ENCODE assay signal across 8 cellular contexts in the genomic region with DNA sequence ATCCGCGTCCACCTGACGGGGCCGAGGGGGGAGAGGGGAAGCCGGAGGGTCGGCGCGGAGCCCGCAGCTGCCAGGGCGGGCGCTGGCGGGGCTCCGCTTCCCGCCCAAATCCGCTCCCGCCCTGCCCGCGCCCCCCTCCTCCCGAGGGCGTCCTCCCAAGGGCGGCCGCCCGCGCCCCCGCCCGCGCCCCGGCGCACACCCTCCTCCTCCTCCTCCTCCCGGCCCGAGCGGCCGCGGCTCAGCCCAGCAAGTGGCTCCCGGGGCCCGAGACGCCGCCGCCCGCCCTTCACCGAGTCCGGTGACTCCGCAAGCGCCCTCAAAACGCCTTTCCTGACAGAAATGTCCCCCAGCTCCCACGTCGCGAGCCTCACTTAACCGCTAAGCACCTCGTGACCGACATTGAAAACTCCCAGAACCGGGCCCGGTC. TPM values are rescaled to one million over a fixed set of nuclear protein-coding genes. Genes with fewer than 3 reads are reported as not detected.
DNase-seq lines count a peak whose midpoint lies in the region; ATAC-seq and TF ChIP-seq lines count a peak whose summit lies in the region.

No MANE protein-coding gene starts in this region.

- ATAC-seq in GM19023 (IDR thresholded peaks at IDR 0.05; ENCODE audit: unreplicated experiment): peak; percentile 6

- H3K4me1 Mint-ChIP-seq in neural crest cell: peaks cover 47% of the 10 kb centered on the region

- H3K27ac ChIP-seq in tibial artery: peak overlapping the region; percentile 100

- intact Hi-C loops in tibial artery (cut with DNase I; ENCODE audit: low total_unique reads): loop anchor here (2.0 to 10.0 kb wide), 2 partner anchors 37 to 171 kb away; partner anchors contain the start of gene SAP30

- H3K36me3 Mint-ChIP-seq in neural crest cell (ENCODE audit: low read depth): peaks cover 30% of the 10 kb centered on the region

- H3K9me3 Mint-ChIP-seq in neural crest cell: no peaks in the 10 kb centered on the region

- TF ChIP-seq CTCF in LNCaP clone FGC (IDR thresholded peaks at IDR 0.05; ENCODE audit: control insufficient read depth, extremely low read depth, insufficient read depth) (no peak), fibroblast of the aortic adventitia (IDR thresholded peaks at IDR 0.05; ENCODE audit: insufficient read depth, low read length) (no peak), neural crest cell (conservative IDR thresholded peaks at IDR 0.05) (no peak), tibial artery (IDR thresholded peaks at IDR 0.05) (no peak)

- peaks cover 26 to 33% (median 27%) of the 10 kb centered on the region in 3 donors for H3K36me3 ChIP-seq in tibial artery

- peak overlapping the region; percentile 98 for H3K27ac Mint-ChIP-seq in neural crest cell (ENCODE audit: unreplicated experiment)

- peak overlapping the region; percentile 100 for H3K4me3 Mint-ChIP-seq in neural crest cell

- no peaks in the 10 kb centered on the region for H3K27me3 ChIP-seq in tibial artery

- H3K4me3 ChIP-seq in LNCaP clone FGC (ENCODE audit: low read depth, low read length) (peak overlapping the region; percentile 99), fibroblast of the aortic adventitia (ENCODE audit: low read depth, low read length) (peak overlapping the region; percentile 94), tibial artery (peak overlapping the region; percentile 92 to 98)

- no peaks in the 10 kb centered on the region for H3K9me3 ChIP-seq in tibial artery

- peaks cover 0 to 32% (median 17%) of the 10 kb centered on the region in 4 donors for H3K4me1 ChIP-seq in tibial artery

- peak; percentile 14 for DNase-seq in AG08395 (ENCODE audit: low spot score)
- no peak for DNase-seq in LNCaP clone FGC (ENCODE audit: low read depth)
- peak; percentile 21 to 33 for DNase-seq in activated T-helper 1 cell treated with anti-CD3 and anti-CD28 coated beads, Interleukin-2, amount 50 U/mL, for 16 hours (ENCODE audit: low read depth in 1 of 2, low spot score in 1 of 2)
- no peak for DNase-seq in fibroblast of the aortic adventitia (ENCODE audit: low read depth)
- no peak for DNase-seq in neural crest cell (ENCODE audit: low read depth, low spot score)
- DNase-seq in tibial artery: peak; percentile 56 to 85
- no peak for DNase-seq in NCI-H187 treated with DMSO at 0.1 percent for 48 hours (lab: John Stamatoyannopoulos, UW)

- H3K27me3 Mint-ChIP-seq in neural crest cell (ENCODE audit: low read depth): peaks cover 5% of the 10 kb centered on the region

RNA-seq across cellular contexts. Expression of gene HMGB2, which starts 0.5 kb away (rescaled TPM):
- 23.5 and 113 TPM in 2 replicates for total RNA-seq in fibroblast of the aortic adventitia (ENCODE audit: low replicate concordance)
- 274 and 281 TPM in 2 replicates for total RNA-seq in neural crest cell

RNA-seq across cellular contexts. Expression of gene SAP30, which starts 37.1 kb away (rescaled TPM):
- total RNA-seq in fibroblast of the aortic adventitia (ENCODE audit: low replicate concordance) (14.0 and 21.4 TPM in 2 replicates), neural crest cell (44.3 and 47.1 TPM in 2 replicates)

Comparison
In these comparisons a context has a peak if more than half of its experiments do, and no peak if none do; other contexts are left out.
1. DNase-seq: peak in AG08395 (single experiment), activated T-helper 1 cell treated with anti-CD3 and anti-CD28 coated beads, Interleukin-2, amount 50 U/mL, for 16 hours (2 of 2) and tibial artery (2 of 2); none in LNCaP clone FGC (single experiment), fibroblast of the aortic adventitia (single experiment), neural crest cell (single experiment) and NCI-H187 treated with DMSO at 0.1 percent for 48 hours (single experiment).
2. Peak in every context shown above with its lines, with median percentiles within 50 percentile points of each other: H3K4me3 ChIP-seq.